In the genomic region with DNA sequence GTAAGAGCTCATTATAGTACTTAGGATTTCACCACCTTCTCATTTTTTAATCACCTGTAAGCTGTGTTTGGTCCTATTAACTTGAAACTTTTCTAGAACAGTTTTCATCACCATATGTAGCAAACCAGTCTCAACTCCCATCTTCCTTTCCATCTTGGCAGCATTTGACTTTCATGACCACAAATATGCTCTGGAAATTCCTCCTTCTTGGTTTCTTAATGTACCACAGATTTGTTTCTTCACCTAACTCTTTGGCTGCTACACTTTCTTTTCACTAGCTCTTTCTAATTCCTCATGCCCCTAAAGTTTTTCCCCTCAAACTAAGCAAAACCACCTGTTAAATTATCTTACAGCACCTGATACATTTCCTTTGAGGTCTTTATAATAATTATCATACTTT, we compare ENCODE assay signal across 14 cellular contexts. TPM values are rescaled to one million over a fixed set of nuclear protein-coding genes. Genes with fewer than 3 reads are reported as not detected.
DNase-seq lines count a peak whose midpoint lies in the region; ATAC-seq and TF ChIP-seq lines count a peak whose summit lies in the region.
"Had no signal": no experiment of that assay in that cellular context is flagged by ENCODE, and none has a peak within 500 bp of the region (broad histone marks: within the 10 kb centered on the region; RNA-seq: fewer than 3 reads in every experiment).

No MANE protein-coding gene starts in this region.

- no peak for TF ChIP-seq CTCF in HFFc6 (IDR thresholded peaks at IDR 0.05)
- TF ChIP-seq CTCF in cardiac fibroblast (IDR thresholded peaks at IDR 0.05; ENCODE audit: low read depth, low read length), result no peak

- no peak overlapping the region for H3K4me3 Mint-ChIP-seq in activated CD4-positive, alpha-beta T cell treated with anti-CD3 and anti-CD28 coated beads for 36 hours
- peak overlapping the region; percentile 39; the same call in 1 of the 2 replicates for H3K4me3 Mint-ChIP-seq in HFFc6
- H3K4me3 Mint-ChIP-seq: nephron had no signal

- no peaks in the 10 kb centered on the region for H3K27me3 Mint-ChIP-seq in activated CD4-positive, alpha-beta T cell treated with anti-CD3 and anti-CD28 coated beads for 36 hours
- peaks cover 2% of the 10 kb centered on the region for H3K27me3 Mint-ChIP-seq in HFFc6 (ENCODE audit: insufficient read depth)

- POLR2A ChIA-PET in activated CD4-positive, alpha-beta T cell treated with anti-CD3 and anti-CD28 coated beads for 36 hours (lab: Charles Lee), result no interaction called here

- peak overlapping the region; percentile 59 for H3K27ac Mint-ChIP-seq in activated CD4-positive, alpha-beta T cell treated with anti-CD3 and anti-CD28 coated beads for 36 hours
- H3K27ac Mint-ChIP-seq in HFFc6, result peak overlapping the region; percentile 74

- H3K4me3 ChIP-seq in cardiac fibroblast (replicated peaks in 1 of 2; ENCODE audit: low read depth in 2 of 2, low read length in 2 of 2), result no peak overlapping the region
- H3K4me3 ChIP-seq: SJSA1 had no signal

- peaks cover 50% of the 10 kb centered on the region for H3K4me1 Mint-ChIP-seq in activated CD4-positive, alpha-beta T cell treated with anti-CD3 and anti-CD28 coated beads for 36 hours
- H3K4me1 Mint-ChIP-seq in HFFc6 (ENCODE audit: low read depth), result peaks cover 43% of the 10 kb centered on the region
- H3K4me1 Mint-ChIP-seq: nephron had no signal

- H3K9me3 Mint-ChIP-seq in activated CD4-positive, alpha-beta T cell treated with anti-CD3 and anti-CD28 coated beads for 36 hours (ENCODE audit: low read depth), result no peaks in the 10 kb centered on the region
- H3K9me3 Mint-ChIP-seq in HFFc6, result no peaks in the 10 kb centered on the region
- H3K9me3 Mint-ChIP-seq: nephron had no signal

- intact Hi-C loops in activated CD4-positive, alpha-beta T cell treated with anti-CD3 and anti-CD28 coated beads for 36 hours (cut with DNase I, micrococcal nuclease), result no loop called here

- DNase-seq in activated CD4-positive, alpha-beta T cell treated with anti-CD3 and anti-CD28 coated beads for 36 hours, result no peak
- DNase-seq in activated CD4-positive, alpha-beta T cell treated with anti-CD3 and anti-CD28 coated beads for 1 hour, result no peak
- peak; percentile 75 for DNase-seq in HFFc6
- peak; percentile 82 to 84 for DNase-seq in cardiac fibroblast (ENCODE audit: low read depth in 2 of 2)
- peak; percentile 73 for DNase-seq in renal cortical epithelial cell (ENCODE audit: low read depth)
- no peak for DNase-seq in ureter (ENCODE audit: low spot score)
- no peak for DNase-seq in NCI-H1417 treated with DMSO at 0.1 percent for 48 hours (lab: John Stamatoyannopoulos, UW)
- DNase-seq: activated CD4-positive, CD25-positive, alpha-beta regulatory T cell; dermis blood vessel endothelial cell; DND-41; NCI-H146 had no signal

- CTCF ChIA-PET in activated CD4-positive, alpha-beta T cell treated with anti-CD3 and anti-CD28 coated beads for 36 hours (lab: Charles Lee), result interaction anchor here (0.6 to 1.6 kb wide), 3 partner anchors 27 to 87 kb away, joined by 3 to 4 read pairs (median 3); no protein-coding TSS in a partner anchor

- peaks cover 48% of the 10 kb centered on the region for H3K36me3 Mint-ChIP-seq in activated CD4-positive, alpha-beta T cell treated with anti-CD3 and anti-CD28 coated beads for 36 hours (ENCODE audit: low read depth)
- H3K36me3 Mint-ChIP-seq in HFFc6 (ENCODE audit: low read depth), result peaks cover 46% of the 10 kb centered on the region

- no peak for ATAC-seq in activated CD4-positive, alpha-beta T cell treated with anti-CD3 and anti-CD28 coated beads for 36 hours
- no peak for ATAC-seq in HG02623 (IDR thresholded peaks at IDR 0.05; ENCODE audit: unreplicated experiment)

RNA-seq across cellular contexts. Expression of a gene that starts 13.2 kb away (rescaled TPM):
- 1 to 10 TPM; 2.7 to 4.0 TPM for total RNA-seq in activated CD4-positive, alpha-beta T cell treated with anti-CD3 and anti-CD28 coated beads for 36 hours
- total RNA-seq in HFFc6 (2021; fragmentation: NEBNext Ultra II Directional; extraction: Animal tissue kit (Norgen Biotek cat#: 25700)), result 1 to 10 TPM; 4.4 to 7.1 (median 5.5) TPM
- total RNA-seq in renal cortical epithelial cell (4.2 and 8.7 TPM in 2 replicates), ureter (9.1 TPM)

RNA-seq across cellular contexts. Expression of a gene that starts 17.1 kb away (rescaled TPM):
- total RNA-seq in activated CD4-positive, alpha-beta T cell treated with anti-CD3 and anti-CD28 coated beads for 36 hours, result 10 to 100 TPM; 12.4 to 13.3 TPM
- 10 to 100 TPM; 19.9 to 23.7 (median 21.4) TPM for total RNA-seq in HFFc6 (2021; fragmentation: NEBNext Ultra II Directional; extraction: Animal tissue kit (Norgen Biotek cat#: 25700))
- total RNA-seq in renal cortical epithelial cell (34.8 and 35.8 TPM in 2 replicates), ureter (48.2 TPM)

RNA-seq across cellular contexts. Expression of a gene that starts 44.7 kb away (rescaled TPM):
- 100 to 1,000 TPM in 1 of 2 experiments, 10 to 100 TPM in 1; 66.6 to 111 TPM for total RNA-seq in activated CD4-positive, alpha-beta T cell treated with anti-CD3 and anti-CD28 coated beads for 36 hours
- total RNA-seq in HFFc6 (2021; fragmentation: NEBNext Ultra II Directional; extraction: Animal tissue kit (Norgen Biotek cat#: 25700)), result 100 to 1,000 TPM; 203 to 230 (median 221) TPM
- total RNA-seq in renal cortical epithelial cell, result 291 and 378 TPM in 2 replicates
- 130 TPM for total RNA-seq in ureter

Comparison
In these comparisons a context has a peak if more than half of its experiments do, and no peak if none do; other contexts are left out.
1. DNase-seq: peak in HFFc6 (single experiment), cardiac fibroblast (2 of 2) and renal cortical epithelial cell (single experiment); none in activated CD4-positive, alpha-beta T cell treated with anti-CD3 and anti-CD28 coated beads for 36 hours (single experiment), activated CD4-positive, alpha-beta T cell treated with anti-CD3 and anti-CD28 coated beads for 1 hour (single experiment), ureter (single experiment) and NCI-H1417 treated with DMSO at 0.1 percent for 48 hours (single experiment).